Comparison of ENCODE assay signal across 9 cellular contexts in genomic region chr5:54944364-54944763, GRCh38. TPM values are rescaled to one million over a fixed set of nuclear protein-coding genes. Genes with fewer than 3 reads are reported as not detected.
DNase-seq lines count a peak whose midpoint lies in the region; ATAC-seq and FAIRE-seq lines count a peak whose summit lies in the region.
"Had no signal": no experiment of that assay in that cellular context is flagged by ENCODE, and none has a peak within 500 bp of the region (broad histone marks: within the 10 kb centered on the region; RNA-seq: fewer than 3 reads in every experiment).

No MANE protein-coding gene starts in this region.

- ATAC-seq in HG02885 (IDR thresholded peaks at IDR 0.05; ENCODE audit: poor library complexity, unreplicated experiment) (no peak), HG03565 (IDR thresholded peaks at IDR 0.05; ENCODE audit: unreplicated experiment) (no peak)

- no peak for FAIRE-seq in frontal cortex (lab: Jason Lieb, UNC)

- DNase-seq in NCI-H748 (lab: John Stamatoyannopoulos, UW; ENCODE audit: unreplicated experiment) (peak; percentile 14), NCI-H748 treated with DMSO at 0.1 percent for 48 hours (lab: John Stamatoyannopoulos, UW) (no peak), Kasumi-1 (lab: John Stamatoyannopoulos, UW) (peak; percentile 41 to 46), frontal cortex (ENCODE audit: low spot score in 2 of 2) (peak; percentile 5 to 11)
- peak; percentile 28 for DNase-seq in activated T-cell treated with anti-CD3 and anti-CD28 coated beads, Interleukin-2, amount 50 U/mL, for 1 hour
- DNase-seq in stimulated activated CD4-positive, alpha-beta T cell treated with anti-CD3 and anti-CD28 coated beads, Interleukin-4, amount 100 ng/mL, for 1 hour, result peak; percentile 3

RNA-seq across cellular contexts. Expression of gene ESM1, which starts 41.0 kb away (rescaled TPM):
- total RNA-seq in frontal cortex, result not detected
- total RNA-seq: activated naive CD4-positive, alpha-beta T cell treated with anti-CD3 and anti-CD28 coated beads, Interleukin-2, amount 50 U/mL, for 72 hours had no signal
